20 cellular contexts compared by ENCODE assay signal in genomic region chr2:81739971-81740370, GRCh38.
"Had no signal": no experiment of that assay in that cellular context is flagged by ENCODE, and none has a peak within 500 bp of the region (broad histone marks: within the 10 kb centered on the region; RNA-seq: fewer than 3 reads in every experiment).

No MANE protein-coding gene starts in this region.

- H3K27ac ChIP-seq: RWPE1, SJCRH30 had no signal

- H3K4me3 ChIP-seq: SJCRH30 had no signal

- ATAC-seq: SK-N-SH treated with all-trans-retinoic acid at 6 μM for 48 hours had no signal

- H3K4me1 ChIP-seq: SJCRH30 had no signal

- H3K9me3 ChIP-seq: SJCRH30 had no signal

- DNase-seq: Karpas-422, KBM-7, MM.1S, NCI-H1092 treated with DMSO at 0.1 percent for 48 hours, NCI-H1436, NCI-H187, NCI-H2029, NCI-H2081 treated with DMSO at 0.1 percent for 48 hours, NCI-H2171, NCI-H226, NCI-H446, NCI-H510A, NCI-H524 treated with DMSO at 0.1 percent for 48 hours, NCI-H69, NCI-H774, SHP77, SJCRH30, T-helper 1 cell had no signal

- H3K36me3 ChIP-seq: SJCRH30 had no signal
